Comparison of ENCODE assay signal across 15 cellular contexts in the genomic region with DNA sequence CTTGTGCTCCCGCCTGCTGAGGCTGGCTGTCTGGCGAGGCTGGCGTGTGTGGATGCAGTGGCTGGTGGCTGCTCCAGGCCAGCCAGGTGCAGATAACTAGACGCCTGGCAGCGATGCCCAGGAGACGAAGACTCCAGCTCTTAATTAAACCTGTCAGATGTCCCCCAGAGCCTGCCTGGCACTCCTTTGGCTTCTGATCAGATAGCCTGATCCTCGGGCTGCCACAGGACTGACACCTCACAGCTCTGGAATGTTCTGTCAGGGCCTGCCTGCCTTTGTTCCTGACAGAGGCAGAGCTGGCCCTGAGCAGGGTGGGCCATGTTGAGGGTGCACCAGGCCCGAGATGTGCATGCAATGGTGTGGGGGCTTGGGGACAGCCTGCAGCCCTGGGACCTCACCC. TPM values are rescaled to one million over a fixed set of nuclear protein-coding genes. Genes with fewer than 3 reads are reported as not detected.
DNase-seq lines count a peak whose midpoint lies in the region; ATAC-seq and TF ChIP-seq lines count a peak whose summit lies in the region.
"Had no signal": no experiment of that assay in that cellular context is flagged by ENCODE, and none has a peak within 500 bp of the region (broad histone marks: within the 10 kb centered on the region; RNA-seq: fewer than 3 reads in every experiment).

No MANE protein-coding gene starts in this region.

- no peaks in the 10 kb centered on the region for H3K27me3 ChIP-seq in thoracic aorta (replicated peaks; ENCODE audit: insufficient read depth)
- H3K27me3 ChIP-seq: sigmoid colon, upper lobe of left lung had no signal

- POLR2A ChIA-PET in HEK293T (lab: Yijun Ruan, JAX) = no interaction called here

- no peaks in the 10 kb centered on the region for H3K9me3 ChIP-seq in thoracic aorta
- H3K9me3 ChIP-seq: sigmoid colon, upper lobe of left lung had no signal

- no peaks in the 10 kb centered on the region for H3K27me3 Mint-ChIP-seq in progenitor cell of endocrine pancreas
- H3K27me3 Mint-ChIP-seq: CD4-positive, alpha-beta T cell had no signal

- no peak for ATAC-seq in thoracic aorta (ENCODE audit: insufficient number of reproducible peaks, low FRiP score, low read depth)
- ATAC-seq in GM18868 (IDR thresholded peaks at IDR 0.05; ENCODE audit: unreplicated experiment) = no peak

- TF ChIP-seq CTCF in fibroblast of villous mesenchyme (IDR thresholded peaks at IDR 0.05; ENCODE audit: insufficient read depth, low read depth, low read length) = no peak
- no peak for TF ChIP-seq CTCF in thoracic aorta (IDR thresholded peaks at IDR 0.05)
- no peak for TF ChIP-seq CTCF in progenitor cell of endocrine pancreas (IDR thresholded peaks at IDR 0.05; ENCODE audit: unreplicated experiment)

- H3K4me1 Mint-ChIP-seq in progenitor cell of endocrine pancreas (ENCODE audit: low read depth) = no peaks in the 10 kb centered on the region

- H3K4me3 Mint-ChIP-seq in progenitor cell of endocrine pancreas (ENCODE audit: low read depth) = no peak overlapping the region
- H3K4me3 Mint-ChIP-seq: CD4-positive, alpha-beta T cell; nephron progenitor cell had no signal

- H3K36me3 Mint-ChIP-seq in progenitor cell of endocrine pancreas (ENCODE audit: insufficient read depth) = peaks cover 13% of the 10 kb centered on the region

- peaks cover 23 to 42% of the 10 kb centered on the region in 2 donors for H3K4me1 ChIP-seq in thoracic aorta (ENCODE audit: control insufficient read depth in 1 of 2, low read depth in 2 of 2)
- H3K4me1 ChIP-seq: sigmoid colon, upper lobe of left lung had no signal

- CTCF ChIA-PET in HEK293T (lab: Yijun Ruan, JAX) = no interaction called here

- H3K4me3 ChIP-seq in fibroblast of villous mesenchyme (ENCODE audit: low read depth, low read length) (no peak overlapping the region), thoracic aorta (no peak overlapping the region)
- H3K4me3 ChIP-seq: sigmoid colon, upper lobe of left lung had no signal

- H3K9me3 Mint-ChIP-seq in progenitor cell of endocrine pancreas (ENCODE audit: low read depth) = no peaks in the 10 kb centered on the region
- H3K9me3 Mint-ChIP-seq: CD4-positive, alpha-beta T cell; nephron progenitor cell had no signal

- peak overlapping the region; percentile 8 to 50 for H3K27ac ChIP-seq in thoracic aorta
- no peak overlapping the region for H3K27ac ChIP-seq in caudate nucleus (ENCODE audit: low read depth, low read length)
- H3K27ac ChIP-seq: sigmoid colon, upper lobe of left lung, WERI-Rb-1 had no signal

- H3K27ac Mint-ChIP-seq in progenitor cell of endocrine pancreas = no peak overlapping the region
- H3K27ac Mint-ChIP-seq: CD4-positive, alpha-beta T cell; nephron progenitor cell had no signal

- peaks cover 65% of the 10 kb centered on the region for H3K36me3 ChIP-seq in thoracic aorta

- DNase-seq in HT1080 (ENCODE audit: low read depth) (peak; percentile 44), amniotic epithelial cell (ENCODE audit: low read depth) (peak; percentile 52), fibroblast of villous mesenchyme (ENCODE audit: low read depth) (peak; percentile 42), thoracic aorta (ENCODE audit: low spot score) (no peak), caudate nucleus (lab: John Stamatoyannopoulos, UW) (no peak), progenitor cell of endocrine pancreas (ENCODE audit: low spot score, unreplicated experiment) (no peak), HEK293T (ENCODE audit: extremely low spot score) (no peak)
- DNase-seq: CD4-positive, alpha-beta T cell; NCI-H2107; nephron progenitor cell; sigmoid colon; stimulated activated CD4-positive, alpha-beta T cell treated with anti-CD3 and anti-CD28 coated beads, Interleukin-4, amount 100 ng/mL, for 24 hours; WERI-Rb-1 had no signal

TF ChIP-seq in HEK293T, 16 proteins besides CTCF, POLR2A, EP300 and RAD21:
- no peak for TF ChIP-seq CTBP1 (IDR thresholded peaks at IDR 0.05; ENCODE audit: borderline replicate concordance)
- no peak for TF ChIP-seq FOXK2 (IDR thresholded peaks at IDR 0.05)
- TF ChIP-seq FOXM1 (IDR thresholded peaks at IDR 0.05; ENCODE audit: borderline replicate concordance) = no peak
- no peak for TF ChIP-seq SP1 (IDR thresholded peaks at IDR 0.05)
- no peak for TF ChIP-seq L3MBTL2 (conservative IDR thresholded peaks at IDR 0.05)
- no peak for TF ChIP-seq NFRKB (IDR thresholded peaks at IDR 0.05)
- no peak for TF ChIP-seq BHLHE40 (IDR thresholded peaks at IDR 0.05; ENCODE audit: borderline replicate concordance)
- TF ChIP-seq PKNOX1 (IDR thresholded peaks at IDR 0.05) = no peak
- TF ChIP-seq ARNT (IDR thresholded peaks at IDR 0.05) = no peak
- no peak for TF ChIP-seq LEF1 (IDR thresholded peaks at IDR 0.05; ENCODE audit: borderline replicate concordance)
- TF ChIP-seq SUZ12 (IDR thresholded peaks at IDR 0.05) = no peak
- TF ChIP-seq HDGF (IDR thresholded peaks at IDR 0.05; ENCODE audit: borderline replicate concordance) = no peak
- no peak for TF ChIP-seq FOXA1 (IDR thresholded peaks at IDR 0.05)
- no peak for TF ChIP-seq ELF4 (IDR thresholded peaks at IDR 0.05)
- no peak for TF ChIP-seq ZNF384 (IDR thresholded peaks at IDR 0.05)

RNA-seq across cellular contexts. Expression of gene PLXNA1, which starts 36.5 kb away (rescaled TPM):
- 133 and 163 TPM in 2 replicates for total RNA-seq in HT1080 (2014; rRNA removed; shearing (Covaris generic))
- 82.5 and 95.4 TPM in 2 replicates for polyA plus RNA-seq in HT1080 (2015; cell fraction: cytosol; rRNA removed)
- 239 and 264 TPM in 2 replicates for polyA plus RNA-seq in HT1080 (2015; cell fraction: nucleus; rRNA removed)
- total RNA-seq in fibroblast of villous mesenchyme = 63.0 and 70.2 TPM in 2 replicates
- 100 to 1,000 TPM in 1 of 2 donors, 10 to 100 TPM in 1; 70.1 to 102 TPM for total RNA-seq in thoracic aorta
- total RNA-seq in progenitor cell of endocrine pancreas = 104 and 107 TPM in 2 replicates

Comparison
In these comparisons a context has a peak if more than half of its experiments do, and no peak if none do; other contexts are left out.
1. DNase-seq: peak in HT1080 (single experiment), amniotic epithelial cell (single experiment) and fibroblast of villous mesenchyme (single experiment); none in thoracic aorta (single experiment), caudate nucleus (0 of 61), progenitor cell of endocrine pancreas (single experiment) and HEK293T (single experiment).